21 cellular contexts compared by ENCODE assay signal in the genomic region with DNA sequence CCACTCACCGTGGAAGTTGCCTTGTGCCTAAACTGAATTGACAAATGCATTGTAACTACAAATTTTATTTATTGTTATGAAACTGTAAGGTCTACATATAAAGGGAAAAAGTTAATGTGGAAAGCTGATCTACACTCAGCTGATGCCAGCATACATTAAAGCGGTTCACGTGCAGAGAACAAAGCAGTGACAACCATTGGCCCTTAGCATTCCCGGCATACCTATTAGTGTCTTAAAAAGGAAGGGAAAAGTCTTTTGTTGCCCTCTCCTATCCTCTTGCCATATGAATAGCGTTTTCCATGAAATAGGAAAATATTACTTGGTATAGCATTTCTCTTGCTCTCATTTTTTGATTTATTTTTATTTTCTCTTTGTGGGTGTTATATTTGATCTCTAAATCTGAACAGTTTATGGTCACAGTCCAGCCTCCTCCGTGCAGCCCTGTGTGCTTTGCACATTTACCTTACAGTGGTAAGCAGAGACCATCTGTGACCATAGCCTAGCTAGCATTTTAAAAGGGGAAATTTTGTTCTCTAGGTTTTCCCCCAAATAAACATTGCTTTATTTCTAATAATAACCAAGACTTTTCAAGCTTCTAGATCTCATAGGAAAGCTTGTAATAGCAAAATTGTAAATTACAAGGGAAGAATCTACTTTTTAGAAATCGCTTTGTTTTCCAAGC.
DNase-seq lines count a peak whose midpoint lies in the region; ATAC-seq and TF ChIP-seq lines count a peak whose summit lies in the region.
"Had no signal": no experiment of that assay in that cellular context is flagged by ENCODE, and none has a peak within 500 bp of the region (broad histone marks: within the 10 kb centered on the region; RNA-seq: fewer than 3 reads in every experiment).

No MANE protein-coding gene starts in this region.

- H3K36me3 Mint-ChIP-seq in MCF 10A (ENCODE audit: insufficient read depth, unreplicated experiment), result peaks cover 56% of the 10 kb centered on the region
- H3K36me3 Mint-ChIP-seq in T-helper 17 cell (ENCODE audit: low read depth), result peaks cover 11% of the 10 kb centered on the region
- peaks cover 25% of the 10 kb centered on the region for H3K36me3 Mint-ChIP-seq in endothelial cell (ENCODE audit: low read depth, unreplicated experiment)

- no peak overlapping the region for H3K27ac Mint-ChIP-seq in MCF 10A (ENCODE audit: low read depth, unreplicated experiment)
- H3K27ac Mint-ChIP-seq in T-helper 17 cell, result no peak overlapping the region
- no peak overlapping the region for H3K27ac Mint-ChIP-seq in endothelial cell (ENCODE audit: unreplicated experiment)
- H3K27ac Mint-ChIP-seq: activated CD8-positive, alpha-beta T cell treated with anti-CD3 and anti-CD28 coated beads for 36 hours; activated naive CD8-positive, alpha-beta T cell treated with anti-CD3 and anti-CD28 coated beads, Interleukin-2, amount 10 ng/mL, durations not matched to agents 7 days and 5 days; stimulated activated naive CD8-positive, alpha-beta T cell treated with anti-CD3 and anti-CD28 coated beads, Interleukin-15, Interleukin-2, amounts not matched to agents 100 ng/mL and 50 ng/mL, for 24 hours; T-cell had no signal

- POLR2A ChIA-PET in MCF 10A (lab: Yijun Ruan, JAX), result interaction anchor here (1.3 kb wide), 1 partner anchor 14 kb away, joined by 3 read pairs; no protein-coding TSS in a partner anchor

- no peak overlapping the region for H3K27ac ChIP-seq in breast epithelium
- H3K27ac ChIP-seq: ascending aorta, thoracic aorta had no signal

- no peaks in the 10 kb centered on the region for H3K4me1 ChIP-seq in breast epithelium
- H3K4me1 ChIP-seq: ascending aorta had no signal

- TF ChIP-seq CTCF in MCF 10A (IDR thresholded peaks at IDR 0.05; ENCODE audit: unreplicated experiment) (no peak), breast epithelium (IDR thresholded peaks at IDR 0.05) (no peak), endothelial cell (IDR thresholded peaks at IDR 0.05; ENCODE audit: unreplicated experiment) (no peak)

- no peaks in the 10 kb centered on the region for H3K27me3 ChIP-seq in breast epithelium
- H3K27me3 ChIP-seq: ascending aorta had no signal

- BruUV-seq in MCF 10A (replicated peaks; lab: Mats Ljungman, UMichigan), result TSS peak; percentile 28

- H3K27me3 Mint-ChIP-seq in MCF 10A (ENCODE audit: insufficient read depth, unreplicated experiment) (no peaks in the 10 kb centered on the region), T-helper 17 cell (no peaks in the 10 kb centered on the region), endothelial cell (ENCODE audit: unreplicated experiment) (peaks cover 15% of the 10 kb centered on the region)
- H3K27me3 Mint-ChIP-seq: activated CD8-positive, alpha-beta T cell treated with anti-CD3 and anti-CD28 coated beads for 36 hours; activated naive CD8-positive, alpha-beta T cell treated with anti-CD3 and anti-CD28 coated beads, Interleukin-2, amount 10 ng/mL, durations not matched to agents 7 days and 5 days; stimulated activated naive CD8-positive, alpha-beta T cell treated with anti-CD3 and anti-CD28 coated beads, Interleukin-15, Interleukin-2, amounts not matched to agents 100 ng/mL and 50 ng/mL, for 24 hours; T-cell had no signal

- H3K9me3 Mint-ChIP-seq in MCF 10A (ENCODE audit: unreplicated experiment) (no peaks in the 10 kb centered on the region), endothelial cell (ENCODE audit: unreplicated experiment) (no peaks in the 10 kb centered on the region)
- H3K9me3 Mint-ChIP-seq: activated naive CD8-positive, alpha-beta T cell treated with anti-CD3 and anti-CD28 coated beads, Interleukin-2, amount 10 ng/mL, durations not matched to agents 7 days and 5 days; CD8-positive, alpha-beta memory T cell had no signal

- no peak for DNase-seq in MCF 10A (ENCODE audit: unreplicated experiment)
- no peak for DNase-seq in breast epithelium (ENCODE audit: low spot score in 2 of 2)
- DNase-seq in T-helper 17 cell, result no peak
- peak; percentile 27 for DNase-seq in left kidney (ENCODE audit: low read depth, low spot score)
- no peak for DNase-seq in KBM-7
- no peak for DNase-seq in NCI-H1092 (lab: John Stamatoyannopoulos, UW)
- DNase-seq in NK-92 (lab: John Stamatoyannopoulos, UW; ENCODE audit: unreplicated experiment), result no peak
- DNase-seq in endothelial cell (ENCODE audit: low spot score), result no peak
- DNase-seq: activated CD8-positive, alpha-beta T cell treated with anti-CD3 and anti-CD28 coated beads for 36 hours; activated naive CD8-positive, alpha-beta T cell treated with anti-CD3 and anti-CD28 coated beads, Interleukin-2, amount 10 ng/mL, durations not matched to agents 7 days and 5 days; CD8-positive, alpha-beta memory T cell; central memory CD4-positive, alpha-beta T cell; mesenchymal stem cell; NCI-H187 treated with DMSO at 0.1 percent for 48 hours; NCI-H2171 treated with DMSO at 0.1 percent for 48 hours; NCI-H510A treated with DMSO at 0.1 percent for 48 hours; occipital lobe; T-cell had no signal

- in situ Hi-C loops in KBM-7 (cut with MboI; ENCODE audit: low pct_unique_long_range_greater_than_20kb, low sequenced_read_pairs), result no loop called here

- no peak overlapping the region for H3K4me3 ChIP-seq in breast epithelium
- H3K4me3 ChIP-seq: ascending aorta, thoracic aorta had no signal

- H3K9me3 ChIP-seq in breast epithelium (no peaks in the 10 kb centered on the region), T-helper 17 cell (ENCODE audit: control insufficient read depth, low read length, poor library complexity, severe bottlenecking) (no peaks in the 10 kb centered on the region)
- H3K9me3 ChIP-seq: ascending aorta, thoracic aorta had no signal

- peak; percentile 48 for ATAC-seq in T-helper 17 cell
- ATAC-seq: activated CD8-positive, alpha-beta T cell treated with anti-CD3 and anti-CD28 coated beads for 36 hours; T-cell had no signal

- TF ChIP-seq POLR2A in breast epithelium (IDR thresholded peaks at IDR 0.05), result no peak

- CTCF ChIA-PET in MCF 10A (lab: Yijun Ruan, JAX), result interaction anchor here (0.6 kb wide), 1 partner anchor 791 kb away, joined by 3 read pairs; no protein-coding TSS in a partner anchor

- H3K4me1 Mint-ChIP-seq in MCF 10A (ENCODE audit: insufficient read depth, unreplicated experiment), result no peaks in the 10 kb centered on the region
- peaks cover 8% of the 10 kb centered on the region for H3K4me1 Mint-ChIP-seq in T-helper 17 cell
- H3K4me1 Mint-ChIP-seq in endothelial cell (ENCODE audit: unreplicated experiment), result peaks cover 10% of the 10 kb centered on the region
- H3K4me1 Mint-ChIP-seq: activated naive CD8-positive, alpha-beta T cell treated with anti-CD3 and anti-CD28 coated beads, Interleukin-2, amount 10 ng/mL, durations not matched to agents 7 days and 5 days; CD8-positive, alpha-beta memory T cell had no signal

- no peak overlapping the region for H3K4me3 Mint-ChIP-seq in MCF 10A (ENCODE audit: unreplicated experiment)
- no peak overlapping the region for H3K4me3 Mint-ChIP-seq in T-helper 17 cell
- no peak overlapping the region for H3K4me3 Mint-ChIP-seq in endothelial cell (ENCODE audit: unreplicated experiment)
- H3K4me3 Mint-ChIP-seq: activated CD8-positive, alpha-beta T cell treated with anti-CD3 and anti-CD28 coated beads for 36 hours; activated naive CD8-positive, alpha-beta T cell treated with anti-CD3 and anti-CD28 coated beads, Interleukin-2, amount 10 ng/mL, durations not matched to agents 7 days and 5 days; CD8-positive, alpha-beta memory T cell; stimulated activated naive CD8-positive, alpha-beta T cell treated with anti-CD3 and anti-CD28 coated beads, Interleukin-15, Interleukin-2, amounts not matched to agents 100 ng/mL and 50 ng/mL, for 24 hours; T-cell had no signal

- H3K36me3 ChIP-seq in breast epithelium, result no peaks in the 10 kb centered on the region

- intact Hi-C loops in MCF 10A (cut with micrococcal nuclease), result no loop called here
- intact Hi-C loops in breast epithelium (cut with DNase I; ENCODE audit: low total_unique reads), result no loop called here
